13 cellular contexts compared by ENCODE assay signal in the genomic region with DNA sequence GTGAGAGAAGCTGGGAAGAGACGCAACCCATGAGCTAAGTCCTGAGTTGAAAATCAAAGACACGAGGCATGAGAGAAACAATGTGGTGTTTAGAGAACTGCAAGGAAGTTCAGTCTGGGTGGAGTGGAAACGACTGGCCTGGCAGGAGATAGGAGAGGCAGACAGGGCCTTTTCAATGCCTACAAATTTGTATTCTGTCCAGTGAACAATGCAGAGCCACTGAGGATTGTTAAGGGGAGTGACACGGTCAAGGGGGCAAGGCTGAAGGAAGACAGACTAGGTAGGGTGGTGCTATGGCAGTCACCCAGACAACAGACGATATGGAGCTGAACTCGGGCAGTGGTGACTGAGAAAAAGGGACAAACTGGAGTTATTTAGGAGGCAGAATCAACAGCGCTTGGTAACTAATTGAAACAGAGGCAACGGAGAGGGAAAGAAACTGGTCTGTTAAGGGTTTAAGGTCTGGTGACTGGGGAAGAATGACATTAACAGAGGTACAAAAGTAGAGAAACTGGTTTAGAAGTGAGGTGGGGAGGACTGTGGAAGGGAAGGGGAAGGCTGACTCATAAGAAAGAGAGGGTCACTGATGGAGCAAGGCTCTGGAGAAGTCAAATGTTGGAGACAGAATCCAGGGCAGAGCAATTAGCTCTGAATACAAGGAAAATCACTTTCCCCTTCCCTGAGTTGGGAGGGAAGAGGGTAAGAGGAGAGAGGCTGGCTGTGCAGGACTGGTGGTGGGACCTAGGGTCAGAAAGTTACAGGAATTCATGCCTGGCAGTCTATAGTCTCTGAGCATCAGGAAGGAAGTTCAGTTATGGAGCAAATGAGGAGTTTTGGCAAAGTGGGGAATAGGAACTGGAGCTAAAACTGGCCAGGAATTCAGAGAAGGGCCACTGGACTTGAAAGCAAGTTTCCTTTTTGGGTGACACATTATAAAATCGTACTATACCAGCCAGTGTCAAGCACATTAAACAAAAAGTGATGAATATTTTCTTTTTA.
DNase-seq lines count a peak whose midpoint lies in the region; ATAC-seq and TF ChIP-seq lines count a peak whose summit lies in the region.
"Had no signal": no experiment of that assay in that cellular context is flagged by ENCODE, and none has a peak within 500 bp of the region (broad histone marks: within the 10 kb centered on the region; RNA-seq: fewer than 3 reads in every experiment).

No MANE protein-coding gene starts in this region.

- DNase-seq in DMS53 (lab: John Stamatoyannopoulos, UW) (peak; percentile 56), DMS53 treated with DMSO at 0.1 percent for 48 hours (lab: John Stamatoyannopoulos, UW; ENCODE audit: unreplicated experiment) (no peak), esophagus squamous epithelium (lab: John Stamatoyannopoulos, UW) (no peak), mesenchymal stem cell (peak; percentile 61), upper lobe of right lung (no peak), ovary (no peak)
- DNase-seq: activated CD4-positive, alpha-beta T cell treated with anti-CD3 and anti-CD28 coated beads, Interleukin-2, amount 10 ng/mL, durations not matched to agents 7 days and 5 days; naive B cell; NCI-H187 treated with DMSO at 0.1 percent for 48 hours; SJCRH30 had no signal

- no peak for TF ChIP-seq EP300 in ovary (IDR thresholded peaks at IDR 0.05)

- H4K8ac ChIP-seq in mesenchymal stem cell (ENCODE audit: low read length): peak overlapping the region; percentile 10

- H3K4me3 ChIP-seq in esophagus squamous epithelium (no peak overlapping the region), mesenchymal stem cell (ENCODE audit: insufficient read depth in 1 of 2, low read depth in 1 of 2, low read length in 2 of 2) (no peak overlapping the region), upper lobe of right lung (no peak overlapping the region), ovary (no peak overlapping the region)
- H3K4me3 ChIP-seq: SJCRH30 had no signal

- H4K91ac ChIP-seq in mesenchymal stem cell (ENCODE audit: low read length): peak overlapping the region; percentile 30

- peak overlapping the region; percentile 29 to 45 for H2BK12ac ChIP-seq in mesenchymal stem cell (ENCODE audit: low read length in 2 of 2)

- no peaks in the 10 kb centered on the region for H3K36me3 ChIP-seq in esophagus squamous epithelium
- peaks cover 0 to under 1% of the 10 kb centered on the region in 2 experiments for H3K36me3 ChIP-seq in mesenchymal stem cell (ENCODE audit: control insufficient read depth in 1 of 2, insufficient read depth in 2 of 2, low read depth in 1 of 2, low read length in 2 of 2)
- H3K36me3 ChIP-seq in upper lobe of right lung: no peaks in the 10 kb centered on the region
- no peaks in the 10 kb centered on the region for H3K36me3 ChIP-seq in ovary

- H3K27me3 ChIP-seq in esophagus squamous epithelium (no peaks in the 10 kb centered on the region), mesenchymal stem cell (ENCODE audit: control insufficient read depth in 1 of 2, insufficient read depth in 1 of 2, low read length in 2 of 2) (no peaks in the 10 kb centered on the region), upper lobe of right lung (no peaks in the 10 kb centered on the region), ovary (no peaks in the 10 kb centered on the region)
- H3K27me3 ChIP-seq: SJCRH30 had no signal

- H3K4ac ChIP-seq in mesenchymal stem cell (ENCODE audit: low read depth in 1 of 2, low read length in 2 of 2): peak overlapping the region; percentile 15 to 17

- H3K79me1 ChIP-seq in mesenchymal stem cell (replicated peaks; ENCODE audit: low read length, poor library complexity, severe bottlenecking): no peaks in the 10 kb centered on the region

- H2BK15ac ChIP-seq in mesenchymal stem cell (ENCODE audit: low read depth, poor library complexity, severe bottlenecking): peak overlapping the region; percentile 82

- H2AK5ac ChIP-seq in mesenchymal stem cell (ENCODE audit: low read length, severe bottlenecking): no peak overlapping the region

- H2BK5ac ChIP-seq in mesenchymal stem cell (ENCODE audit: low read depth, low read length, poor library complexity, severe bottlenecking): no peak overlapping the region

- TF ChIP-seq POLR2A in esophagus squamous epithelium (IDR thresholded peaks at IDR 0.05): no peak
- no peak for TF ChIP-seq POLR2A in ovary (IDR thresholded peaks at IDR 0.05)

- peak overlapping the region; percentile 21 for H2BK120ac ChIP-seq in mesenchymal stem cell (ENCODE audit: low read depth, low read length)

- H3K9me3 ChIP-seq in esophagus squamous epithelium (no peaks in the 10 kb centered on the region), mesenchymal stem cell (ENCODE audit: control insufficient read depth, low read length) (no peaks in the 10 kb centered on the region), upper lobe of right lung (no peaks in the 10 kb centered on the region), ovary (no peaks in the 10 kb centered on the region)
- H3K9me3 ChIP-seq: SJCRH30 had no signal

- peak overlapping the region in 1 of 2 experiments; percentile 73 for H3K14ac ChIP-seq in mesenchymal stem cell (ENCODE audit: low read length in 2 of 2)

- H3K4me1 ChIP-seq in esophagus squamous epithelium: peaks cover 0 to 40% (median 5%) of the 10 kb centered on the region in 3 donors
- no peaks in the 10 kb centered on the region for H3K4me1 ChIP-seq in mesenchymal stem cell (ENCODE audit: control insufficient read depth, insufficient read depth, low read depth, low read length)
- peaks cover 14% of the 10 kb centered on the region for H3K4me1 ChIP-seq in upper lobe of right lung
- H3K4me1 ChIP-seq in ovary (ENCODE audit: insufficient read depth): no peaks in the 10 kb centered on the region
- H3K4me1 ChIP-seq: SJCRH30 had no signal

- intact Hi-C loops in esophagus squamous epithelium (cut with DNase I): no loop called here
- intact Hi-C loops in upper lobe of right lung (cut with DNase I): no loop called here
- intact Hi-C loops in ovary (cut with DNase I): no loop called here

- WGBS in esophagus squamous epithelium, 2 donors: 29 to 36% methylated on average over 9 of the region's 9 CpGs
- WGBS in mesenchymal stem cell: 47% methylated on average over 9 of the region's 9 CpGs
- 66 to 69% (median 67%) methylated on average over 9 of the region's 9 CpGs for WGBS in ovary, 3 donors

- H3K4me2 ChIP-seq in mesenchymal stem cell (ENCODE audit: low read length, poor library complexity, severe bottlenecking): no peak overlapping the region

- H3K9ac ChIP-seq in mesenchymal stem cell (ENCODE audit: low read length): no peak overlapping the region

- ATAC-seq in upper lobe of right lung (peak; percentile 56), HG03432 (IDR thresholded peaks at IDR 0.05; ENCODE audit: unreplicated experiment) (no peak), HG03442 (IDR thresholded peaks at IDR 0.05; ENCODE audit: unreplicated experiment) (no peak)

- TF ChIP-seq CTCF in esophagus squamous epithelium (IDR thresholded peaks at IDR 0.05) (no peak), upper lobe of right lung (IDR thresholded peaks at IDR 0.05) (no peak), ovary (IDR thresholded peaks at IDR 0.05) (no peak)

- H3K23ac ChIP-seq in mesenchymal stem cell (ENCODE audit: low read length in 2 of 2): no peak overlapping the region

- peak overlapping the region; percentile 58 to 96 for H3K18ac ChIP-seq in mesenchymal stem cell (ENCODE audit: low read depth in 1 of 2, low read length in 2 of 2)

- H3K27ac ChIP-seq in esophagus squamous epithelium (peak overlapping the region; percentile 46 to 71 (median 64)), mesenchymal stem cell (ENCODE audit: low read length, poor library complexity, severe bottlenecking) (no peak overlapping the region), upper lobe of right lung (peak overlapping the region; percentile 38), ovary (no peak overlapping the region)
- H3K27ac ChIP-seq: 22Rv1, SJCRH30 had no signal

- peak overlapping the region; percentile 72 for H2AFZ ChIP-seq in mesenchymal stem cell (ENCODE audit: low read depth, low read length)

Comparison
In these comparisons a context has a peak if more than half of its experiments do, and no peak if none do; other contexts are left out.
1. DNase-seq: peak in DMS53 (single experiment) and mesenchymal stem cell (single experiment); none in DMS53 treated with DMSO at 0.1 percent for 48 hours (single experiment), esophagus squamous epithelium (single experiment), upper lobe of right lung (single experiment) and ovary (0 of 5).
2. H3K27ac ChIP-seq: peak in esophagus squamous epithelium (4 of 4) and upper lobe of right lung (single experiment); none in mesenchymal stem cell (single experiment) and ovary (0 of 2).